ENCODE assay signal across 9 cellular contexts in genomic region chr3:45034612-45035252, GRCh38. TPM values are rescaled to one million over a fixed set of nuclear protein-coding genes. Genes with fewer than 3 reads are reported as not detected.
A peak's percentile ranks its signal among the peaks of the same experiment; 100 is the strongest.
DNase-seq lines count a peak whose midpoint lies in the region; ATAC-seq and TF ChIP-seq lines count a peak whose summit lies in the region.
"Had no signal": no experiment of that assay in that cellular context is flagged by ENCODE, and none has a peak within 500 bp of the region (broad histone marks: within the 10 kb centered on the region; RNA-seq: fewer than 3 reads in every experiment).

No MANE protein-coding gene starts in this region.

- no TSS peak for BruUV-seq in Caco-2 (replicated peaks; lab: Mats Ljungman, UMichigan)

- H3K9ac ChIP-seq in Karpas-422 (ENCODE audit: low read length), result no peak overlapping the region; the same call in 1 of the 2 replicates
- H3K9ac ChIP-seq in adipocyte (ENCODE audit: low read length), result peak overlapping the region; percentile 37
- no peak overlapping the region for H3K9ac ChIP-seq in smooth muscle cell (ENCODE audit: low read depth)

- intact Hi-C loops in Caco-2 (cut with micrococcal nuclease; ENCODE audit: unreplicated experiment), result no loop called here

- ATAC-seq in GM19452 (IDR thresholded peaks at IDR 0.05; ENCODE audit: unreplicated experiment), result no peak
- ATAC-seq in SK-N-SH treated with all-trans-retinoic acid at 6 μM for 48 hours, result no peak

- no peaks in the 10 kb centered on the region for H3K36me3 ChIP-seq in Caco-2 (ENCODE audit: control insufficient read depth, insufficient read depth, low read length)
- H3K36me3 ChIP-seq in Karpas-422 (ENCODE audit: insufficient read depth, low read length), result no peaks in the 10 kb centered on the region
- H3K36me3 ChIP-seq in adipocyte (ENCODE audit: control insufficient read depth, insufficient read depth, low read length, severe bottlenecking), result peaks cover 29% of the 10 kb centered on the region
- no peaks in the 10 kb centered on the region for H3K36me3 ChIP-seq in smooth muscle cell (ENCODE audit: low read depth)

- TF ChIP-seq CTCF in Caco-2 (IDR thresholded peaks at IDR 0.05; ENCODE audit: insufficient read depth in 1 of 2, low read depth in 1 of 2, low read length in 1 of 2, severe bottlenecking in 1 of 2, unreplicated experiment in 1 of 2) (no peak), neural crest cell (conservative IDR thresholded peaks at IDR 0.05) (no peak), smooth muscle cell (IDR thresholded peaks at IDR 0.05; ENCODE audit: borderline replicate concordance, insufficient read depth, poor library complexity, severe bottlenecking) (no peak)

- H3K9me2 ChIP-seq in Karpas-422 (replicated peaks; ENCODE audit: insufficient read depth, low read length), result no peaks in the 10 kb centered on the region

- WGBS in smooth muscle cell (ENCODE audit: low lambda C conversion rate), result 91% methylated on average over 3 of the region's 3 CpGs

- CTCF ChIA-PET in Caco-2 (lab: Charles Lee), result interaction anchor here (0.6 to 1.5 kb wide), 3 partner anchors 21 to 176 kb away, joined by 3 to 12 read pairs (median 4); no protein-coding TSS in a partner anchor

- no peaks in the 10 kb centered on the region for H3F3A ChIP-seq in smooth muscle cell (ENCODE audit: low read depth)

- H3K9me3 ChIP-seq in Caco-2 (no peaks in the 10 kb centered on the region), Karpas-422 (ENCODE audit: low read length) (no peaks in the 10 kb centered on the region), adipocyte (ENCODE audit: control insufficient read depth, low read length) (no peaks in the 10 kb centered on the region), smooth muscle cell (replicated peaks; ENCODE audit: low read depth) (no peaks in the 10 kb centered on the region)

- no peaks in the 10 kb centered on the region for H3K79me2 ChIP-seq in Karpas-422 (ENCODE audit: low read length)
- H3K79me2 ChIP-seq in smooth muscle cell (ENCODE audit: low read depth), result no peaks in the 10 kb centered on the region

- no peaks in the 10 kb centered on the region for H3K4me1 ChIP-seq in Caco-2
- H3K4me1 ChIP-seq in Karpas-422 (ENCODE audit: low read length), result peaks cover 10% of the 10 kb centered on the region
- H3K4me1 ChIP-seq in adipocyte (ENCODE audit: control insufficient read depth, insufficient read depth, low read length), result peaks cover 22% of the 10 kb centered on the region
- peaks cover 2% of the 10 kb centered on the region for H3K4me1 ChIP-seq in smooth muscle cell (ENCODE audit: low read depth)

- DNase-seq in Caco-2 (no peak), Karpas-422 (peak; percentile 55), adipocyte (ENCODE audit: low read depth) (no peak), neural crest cell (ENCODE audit: low read depth, low spot score) (no peak), NCI-H345 (lab: John Stamatoyannopoulos, UW) (no peak), smooth muscle cell (lab: John Stamatoyannopoulos, UW; ENCODE audit: unreplicated experiment) (no peak)

- H3K27ac ChIP-seq in Karpas-422 (ENCODE audit: low read length) (no peak overlapping the region), smooth muscle cell (ENCODE audit: low read depth) (no peak overlapping the region)

- H3K27ac Mint-ChIP-seq in Caco-2 (ENCODE audit: unreplicated experiment) (no peak overlapping the region), neural crest cell (ENCODE audit: unreplicated experiment) (peak overlapping the region; percentile 90)

- peaks cover 5% of the 10 kb centered on the region for H3K36me3 Mint-ChIP-seq in Caco-2 (ENCODE audit: insufficient read depth, unreplicated experiment)
- H3K36me3 Mint-ChIP-seq in neural crest cell (ENCODE audit: low read depth), result no peaks in the 10 kb centered on the region

- POLR2A ChIA-PET in Caco-2 (lab: Charles Lee), result no interaction called here

- H3K27me3 Mint-ChIP-seq in Caco-2 (ENCODE audit: insufficient read depth, unreplicated experiment) (peaks cover 6% of the 10 kb centered on the region), neural crest cell (ENCODE audit: low read depth) (peaks cover 24% of the 10 kb centered on the region)

- no peak overlapping the region for H2AFZ ChIP-seq in Karpas-422 (ENCODE audit: low read length)
- H2AFZ ChIP-seq in smooth muscle cell (ENCODE audit: low read depth), result no peak overlapping the region

- no peaks in the 10 kb centered on the region for H3K4me1 Mint-ChIP-seq in Caco-2 (ENCODE audit: low read depth, unreplicated experiment)
- peaks cover 8% of the 10 kb centered on the region for H3K4me1 Mint-ChIP-seq in neural crest cell

- H3K9me3 Mint-ChIP-seq in Caco-2 (ENCODE audit: unreplicated experiment) (no peaks in the 10 kb centered on the region), neural crest cell (no peaks in the 10 kb centered on the region)

- H3K27me3 ChIP-seq in Caco-2 (replicated peaks; ENCODE audit: control insufficient read depth, insufficient read depth, low read length), result no peaks in the 10 kb centered on the region
- no peaks in the 10 kb centered on the region for H3K27me3 ChIP-seq in Karpas-422 (ENCODE audit: low read length)
- H3K27me3 ChIP-seq in adipocyte (replicated peaks; ENCODE audit: control insufficient read depth, insufficient read depth, low read length), result no peaks in the 10 kb centered on the region
- peaks cover 16% of the 10 kb centered on the region for H3K27me3 ChIP-seq in smooth muscle cell (ENCODE audit: low read depth)

- peak overlapping the region; percentile 43 for H3K4me3 Mint-ChIP-seq in Caco-2 (ENCODE audit: unreplicated experiment)
- H3K4me3 Mint-ChIP-seq in neural crest cell, result no peak overlapping the region

- H3K4me2 ChIP-seq in Karpas-422 (ENCODE audit: low read depth, low read length, poor library complexity, severe bottlenecking) (no peak overlapping the region), smooth muscle cell (no peak overlapping the region)

- no peaks in the 10 kb centered on the region for H4K20me1 ChIP-seq in Karpas-422 (ENCODE audit: insufficient read depth, low read depth, low read length)
- H4K20me1 ChIP-seq in smooth muscle cell (ENCODE audit: low read depth), result no peaks in the 10 kb centered on the region

- H3K4me3 ChIP-seq in Caco-2 (ENCODE audit: low read depth, low read length), result no peak overlapping the region
- no peak overlapping the region for H3K4me3 ChIP-seq in Karpas-422 (ENCODE audit: low read length)
- no peak overlapping the region for H3K4me3 ChIP-seq in adipocyte (ENCODE audit: low read length)
- H3K4me3 ChIP-seq in smooth muscle cell, result no peak overlapping the region

TF ChIP-seq in SK-N-SH treated with all-trans-retinoic acid at 6 μM for 48 hours, 23 proteins besides CTCF, POLR2A, EP300 and RAD21 (continues in another document):
- no peak for TF ChIP-seq CSDC2 (CRISPR knock-in tag; IDR thresholded peaks at IDR 0.05)
- no peak for TF ChIP-seq TCF4 (CRISPR knock-in tag; IDR thresholded peaks at IDR 0.05; ENCODE audit: borderline replicate concordance)
- no peak for TF ChIP-seq ZFP3 (CRISPR knock-in tag; IDR thresholded peaks at IDR 0.05)
- no peak for TF ChIP-seq PATZ1 (CRISPR knock-in tag; IDR thresholded peaks at IDR 0.05; ENCODE audit: borderline replicate concordance)
- TF ChIP-seq GLIS3 (CRISPR knock-in tag; IDR thresholded peaks at IDR 0.05), result no peak
- no peak for TF ChIP-seq POU6F1 (CRISPR knock-in tag; IDR thresholded peaks at IDR 0.05; ENCODE audit: borderline replicate concordance, low read depth)
- no peak for TF ChIP-seq ZNF565 (CRISPR knock-in tag; conservative IDR thresholded peaks at IDR 0.05; ENCODE audit: low read depth)
- TF ChIP-seq ZNF8 (CRISPR knock-in tag; IDR thresholded peaks at IDR 0.05), result no peak
- no peak for TF ChIP-seq ZFP30 (CRISPR knock-in tag; IDR thresholded peaks at IDR 0.05)
- no peak for TF ChIP-seq PPARA (CRISPR knock-in tag; IDR thresholded peaks at IDR 0.05; ENCODE audit: borderline replicate concordance)
- TF ChIP-seq ZC3H10 (CRISPR knock-in tag; IDR thresholded peaks at IDR 0.05), result no peak
- no peak for TF ChIP-seq ISL1 (CRISPR knock-in tag; IDR thresholded peaks at IDR 0.05)

RNA-seq across cellular contexts. Expression of gene CLEC3B, which starts 8.6 kb away (rescaled TPM):
- total RNA-seq in Caco-2 (2022) (1.1 TPM in 1 of 2 replicates, not detected in the other), neural crest cell (not detected in 2 replicates), smooth muscle cell (not detected in 2 replicates)
- not detected in 2 replicates for total RNA-seq in Karpas-422 (2014; rRNA removed; shearing (Covaris generic); ENCODE audit: low replicate concordance)
- 0.58 TPM in 1 of 2 replicates, not detected in the other for polyA plus RNA-seq in smooth muscle cell
- polyA plus RNA-seq: keratinocyte had no signal

RNA-seq across cellular contexts. Expression of gene EXOSC7, which starts 58.7 kb away (rescaled TPM):
- 70.9 and 73.8 TPM in 2 replicates for total RNA-seq in Caco-2 (2022)
- total RNA-seq in Karpas-422 (2014; rRNA removed; shearing (Covaris generic); ENCODE audit: low replicate concordance), result 67.1 and 78.6 TPM in 2 replicates
- total RNA-seq in neural crest cell, result 50.7 and 55.6 TPM in 2 replicates
- 42.2 and 48.7 TPM in 2 replicates for total RNA-seq in smooth muscle cell
- 49.0 and 61.2 TPM in 2 replicates for polyA plus RNA-seq in smooth muscle cell

RNA-seq across cellular contexts. Expression of gene ZDHHC3, which starts 58.8 kb away (rescaled TPM):
- total RNA-seq in Caco-2 (2022) (68.4 and 71.3 TPM in 2 replicates), neural crest cell (56.7 and 62.2 TPM in 2 replicates), smooth muscle cell (38.2 and 63.7 TPM in 2 replicates)
- 70.9 and 93.4 TPM in 2 replicates for total RNA-seq in Karpas-422 (2014; rRNA removed; shearing (Covaris generic); ENCODE audit: low replicate concordance)
- polyA plus RNA-seq in smooth muscle cell, result 34.8 and 40.5 TPM in 2 replicates
